ENCODE assay signal across 12 cellular contexts in genomic region chr1:205293350-205294074, GRCh38. TPM values are rescaled to one million over a fixed set of nuclear protein-coding genes. Genes with fewer than 3 reads are reported as not detected.
DNase-seq lines count a peak whose midpoint lies in the region; ATAC-seq and TF ChIP-seq lines count a peak whose summit lies in the region.
"Had no signal": no experiment of that assay in that cellular context is flagged by ENCODE, and none has a peak within 500 bp of the region (broad histone marks: within the 10 kb centered on the region; RNA-seq: fewer than 3 reads in every experiment).

No MANE protein-coding gene starts in this region.

- TF ChIP-seq CTCF in OCI-LY1 (IDR thresholded peaks at IDR 0.05; ENCODE audit: low read length), result no peak

- no peaks in the 10 kb centered on the region for H3K9me2 ChIP-seq in OCI-LY1 (ENCODE audit: low read depth, low read length)

- CTCF ChIA-PET in naive thymus-derived CD4-positive, alpha-beta T cell (lab: Charles Lee), result interaction anchor here (0.6 to 3.0 kb wide), 6 partner anchors 9 to 365 kb away, joined by 3 to 14 read pairs (median 7); partner anchors contain the start of gene NUAK2

- intact Hi-C loops in naive thymus-derived CD4-positive, alpha-beta T cell (cut with micrococcal nuclease), result no loop called here

- 89 to 93% methylated on average over 10 of the region's 10 CpGs for WGBS in esophagus, 2 donors

- H3F3A ChIP-seq in OCI-LY1 (ENCODE audit: insufficient read depth, low read length), result 0 out of 2 replicates have a peak, but pooled peaks cover 3% of the 10 kb centered on the region

- H3K36me3 ChIP-seq in ACC112 (ENCODE audit: insufficient read depth, low read length) (no peaks in the 10 kb centered on the region), OCI-LY1 (ENCODE audit: insufficient read depth, low read length) (no peaks in the 10 kb centered on the region), esophagus (ENCODE audit: control insufficient read depth in 2 of 2, insufficient read depth in 2 of 2, low read length in 1 of 2) (no peaks in the 10 kb centered on the region)
- H3K36me3 ChIP-seq in naive thymus-derived CD4-positive, alpha-beta T cell (ENCODE audit: control insufficient read depth in 2 of 3, insufficient read depth in 3 of 3, low read length in 3 of 3), result no peaks in the 10 kb centered on the region

- H3K4me1 Mint-ChIP-seq in naive thymus-derived CD4-positive, alpha-beta T cell, result peaks cover 46 to 95% (median 83%) of the 10 kb centered on the region in 7 donors

- H3K9ac ChIP-seq in OCI-LY1 (ENCODE audit: low read length), result no peak overlapping the region

- H2AFZ ChIP-seq in ACC112 (ENCODE audit: low read length, unreplicated experiment) (no peak overlapping the region), OCI-LY1 (ENCODE audit: low read length) (no peak overlapping the region)

- H3K27me3 ChIP-seq in ACC112 (ENCODE audit: insufficient read depth, low read length) (no peaks in the 10 kb centered on the region), OCI-LY1 (ENCODE audit: insufficient read depth, low read length) (no peaks in the 10 kb centered on the region), esophagus (ENCODE audit: control insufficient read depth in 1 of 2, insufficient read depth in 2 of 2, low read length in 2 of 2) (no peaks in the 10 kb centered on the region)
- H3K27me3 ChIP-seq in naive thymus-derived CD4-positive, alpha-beta T cell (ENCODE audit: control insufficient read depth in 2 of 2, insufficient read depth in 2 of 2, low read length in 2 of 2), result no peaks in the 10 kb centered on the region

- peak overlapping the region in 1 of 10 donors; percentile 34 for H3K4me3 Mint-ChIP-seq in naive thymus-derived CD4-positive, alpha-beta T cell

- no peak for ATAC-seq in naive thymus-derived CD4-positive, alpha-beta T cell
- ATAC-seq in HG03469 (IDR thresholded peaks at IDR 0.05; ENCODE audit: unreplicated experiment) (no peak), HG02763 (IDR thresholded peaks at IDR 0.05; ENCODE audit: unreplicated experiment) (no peak), GM21360 (IDR thresholded peaks at IDR 0.05; ENCODE audit: unreplicated experiment) (no peak)
- ATAC-seq: stimulated activated naive CD8-positive, alpha-beta T cell treated with anti-CD3 and anti-CD28 coated beads, Interleukin-15, amount 100 ng/mL, for 72 hours had no signal

- H3K4me3 ChIP-seq in ACC112 (ENCODE audit: low read depth, low read length) (no peak overlapping the region), OCI-LY1 (ENCODE audit: low read depth, low read length, poor library complexity, severe bottlenecking) (no peak overlapping the region), esophagus (ENCODE audit: low read depth in 1 of 2, low read length in 2 of 2) (no peak overlapping the region)
- H3K4me3 ChIP-seq in naive thymus-derived CD4-positive, alpha-beta T cell (ENCODE audit: low read length), result no peak overlapping the region

- H3K36me3 Mint-ChIP-seq in naive thymus-derived CD4-positive, alpha-beta T cell, result no peaks in the 10 kb centered on the region

- no peaks in the 10 kb centered on the region for H4K20me1 ChIP-seq in OCI-LY1 (ENCODE audit: insufficient read depth, low read length)

- H3K9me3 ChIP-seq in OCI-LY1 (ENCODE audit: low read length) (no peaks in the 10 kb centered on the region), esophagus (ENCODE audit: control insufficient read depth in 2 of 2, insufficient read depth in 1 of 2, low read depth in 1 of 2, low read length in 1 of 2) (no peaks in the 10 kb centered on the region)
- no peaks in the 10 kb centered on the region for H3K9me3 ChIP-seq in naive thymus-derived CD4-positive, alpha-beta T cell (ENCODE audit: control insufficient read depth in 2 of 3, low read length in 3 of 3)

- H3K9me3 Mint-ChIP-seq in naive thymus-derived CD4-positive, alpha-beta T cell, result no peaks in the 10 kb centered on the region
- H3K9me3 Mint-ChIP-seq: stimulated activated naive CD8-positive, alpha-beta T cell treated with anti-CD3 and anti-CD28 coated beads, Interleukin-15, amount 100 ng/mL, for 72 hours had no signal

- DNase-seq in naive thymus-derived CD4-positive, alpha-beta T cell, result no peak
- DNase-seq in cerebellum (ENCODE audit: low spot score), result no peak
- DNase-seq: AML-193; cortex of kidney; stimulated activated CD4-positive, alpha-beta T cell treated with anti-CD3 and anti-CD28 coated beads, Interleukin-12 subunit alpha, Interleukin-12 subunit beta, amount 100 ng/mL, for 4 hours; stimulated activated naive CD8-positive, alpha-beta T cell treated with anti-CD3 and anti-CD28 coated beads, Interleukin-15, amount 100 ng/mL, for 72 hours had no signal

- H3K4me1 ChIP-seq in ACC112 (ENCODE audit: control insufficient read depth, insufficient read depth, low read length, unreplicated experiment) (peaks cover 41% of the 10 kb centered on the region), OCI-LY1 (ENCODE audit: insufficient read depth, low read length, severe bottlenecking) (peaks cover 43% of the 10 kb centered on the region), esophagus (ENCODE audit: control insufficient read depth in 2 of 2, insufficient read depth in 2 of 2, low read length in 1 of 2) (peaks cover 0 to 9% of the 10 kb centered on the region in 2 donors)
- peaks cover 20 to 49% of the 10 kb centered on the region in 2 donors for H3K4me1 ChIP-seq in naive thymus-derived CD4-positive, alpha-beta T cell (ENCODE audit: control insufficient read depth in 2 of 2, insufficient read depth in 2 of 2, low read length in 2 of 2)

- H3K27ac ChIP-seq in ACC112 (ENCODE audit: low read depth, low read length) (peak overlapping the region; percentile 75), OCI-LY1 (ENCODE audit: low read depth, low read length, poor library complexity, severe bottlenecking) (peak overlapping the region; percentile 46), esophagus (ENCODE audit: low read depth in 2 of 2, low read length in 1 of 2) (peak overlapping the region; percentile 15 to 43)
- H3K27ac ChIP-seq in naive thymus-derived CD4-positive, alpha-beta T cell (ENCODE audit: low read depth, low read length), result no peak overlapping the region

- H3K79me2 ChIP-seq in ACC112 (ENCODE audit: control insufficient read depth, insufficient read depth, low read length, unreplicated experiment), result no peaks in the 10 kb centered on the region
- H3K79me2 ChIP-seq in OCI-LY1 (ENCODE audit: insufficient read depth, low read length), result no peaks in the 10 kb centered on the region

- H3K4me2 ChIP-seq in OCI-LY1 (ENCODE audit: low read length), result no peak overlapping the region

- H3K27ac Mint-ChIP-seq in naive thymus-derived CD4-positive, alpha-beta T cell, result peak overlapping the region in 8 of 9 donors; percentile 14 to 96 (median 72)
- H3K27ac Mint-ChIP-seq: stimulated activated naive CD8-positive, alpha-beta T cell treated with anti-CD3 and anti-CD28 coated beads, Interleukin-15, amount 100 ng/mL, for 72 hours had no signal

- POLR2A ChIA-PET in naive thymus-derived CD4-positive, alpha-beta T cell (lab: Charles Lee), result interaction anchor here (0.6 to 3.1 kb wide), 14 partner anchors 9 to 778 kb away, joined by 3 to 15 read pairs (median 5); partner anchors contain the start of gene NUAK2

- H3K27me3 Mint-ChIP-seq in naive thymus-derived CD4-positive, alpha-beta T cell, result peaks cover 0 to 7% (median 0%) of the 10 kb centered on the region in 5 donors
- H3K27me3 Mint-ChIP-seq: stimulated activated naive CD8-positive, alpha-beta T cell treated with anti-CD3 and anti-CD28 coated beads, Interleukin-15, amount 100 ng/mL, for 72 hours had no signal

RNA-seq across cellular contexts. Expression of gene NUAK2, which starts 28.0 kb away (rescaled TPM):
- 10 to 100 TPM; 14.7 to 28.3 TPM for polyA plus RNA-seq in esophagus
- 10 to 100 TPM in 4 of 5 experiments, 1 to 10 TPM in 1; 9.1 to 57.8 (median 23.0) TPM for total RNA-seq in naive thymus-derived CD4-positive, alpha-beta T cell
- polyA plus RNA-seq in naive thymus-derived CD4-positive, alpha-beta T cell, result 10 to 100 TPM; 40.7 to 85.5 TPM
- 1.3 TPM for total RNA-seq in cerebellum
